ENCODE assay signal across 1 cellular context in genomic region chr13:62357887-62358645, GRCh38.
TF ChIP-seq lines count a peak whose summit lies in the region.

No MANE protein-coding gene starts in this region.

TF ChIP-seq in SK-N-SH treated with all-trans-retinoic acid at 6 μM for 48 hours, 23 proteins besides CTCF, POLR2A, EP300 and RAD21 (continued from another document):
- TF ChIP-seq ARNTL (CRISPR knock-in tag; IDR thresholded peaks at IDR 0.05; ENCODE audit: borderline replicate concordance, low read depth) (no peak), ZNF565 (CRISPR knock-in tag; conservative IDR thresholded peaks at IDR 0.05; ENCODE audit: low read depth) (no peak), BACH2 (CRISPR knock-in tag; IDR thresholded peaks at IDR 0.05; ENCODE audit: borderline replicate concordance) (no peak), GLIS3 (CRISPR knock-in tag; IDR thresholded peaks at IDR 0.05) (no peak), TOX (CRISPR knock-in tag; IDR thresholded peaks at IDR 0.05; ENCODE audit: borderline replicate concordance) (no peak), PATZ1 (CRISPR knock-in tag; IDR thresholded peaks at IDR 0.05; ENCODE audit: borderline replicate concordance) (no peak)
